ENCODE assay signal across 8 cellular contexts in the genomic region with DNA sequence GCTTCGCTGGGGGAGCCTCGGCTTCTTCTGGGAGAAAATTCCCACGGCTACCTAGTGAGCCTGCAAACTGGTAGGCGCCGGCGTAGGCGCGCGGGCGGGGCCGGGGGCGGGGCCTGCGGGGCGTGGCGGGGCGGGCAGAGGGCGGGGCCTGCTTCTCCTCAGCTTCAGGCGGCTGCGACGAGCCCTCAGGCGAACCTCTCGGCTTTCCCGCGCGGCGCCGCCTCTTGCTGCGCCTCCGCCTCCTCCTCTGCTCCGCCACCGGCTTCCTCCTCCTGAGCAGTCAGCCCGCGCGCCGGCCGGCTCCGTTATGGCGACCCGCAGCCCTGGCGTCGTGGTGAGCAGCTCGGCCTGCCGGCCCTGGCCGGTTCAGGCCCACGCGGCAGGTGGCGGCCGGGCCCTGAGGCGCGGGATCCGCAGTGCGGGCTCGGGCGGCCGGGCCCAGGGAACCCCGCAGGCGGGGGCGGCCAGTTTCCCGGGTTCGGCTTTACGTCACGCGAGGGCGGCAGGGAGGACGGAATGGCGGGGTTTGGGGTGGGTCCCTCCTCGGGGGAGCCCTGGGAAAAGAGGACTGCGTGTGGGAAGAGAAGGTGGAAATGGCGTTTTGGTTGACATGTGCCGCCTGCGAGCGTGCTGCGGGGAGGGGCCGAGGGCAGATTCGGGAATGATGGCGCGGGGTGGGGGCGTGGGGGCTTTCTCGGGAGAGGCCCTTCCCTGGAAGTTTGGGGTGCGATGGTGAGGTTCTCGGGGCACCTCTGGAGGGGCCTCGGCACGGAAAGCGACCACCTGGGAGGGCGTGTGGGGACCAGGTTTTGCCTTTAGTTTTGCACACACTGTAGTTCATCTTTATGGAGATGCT. TPM values are rescaled to one million over a fixed set of nuclear protein-coding genes. Genes with fewer than 3 reads are reported as not detected.
DNase-seq lines count a peak whose midpoint lies in the region; ATAC-seq lines count a peak whose summit lies in the region.

A gene with protein sequence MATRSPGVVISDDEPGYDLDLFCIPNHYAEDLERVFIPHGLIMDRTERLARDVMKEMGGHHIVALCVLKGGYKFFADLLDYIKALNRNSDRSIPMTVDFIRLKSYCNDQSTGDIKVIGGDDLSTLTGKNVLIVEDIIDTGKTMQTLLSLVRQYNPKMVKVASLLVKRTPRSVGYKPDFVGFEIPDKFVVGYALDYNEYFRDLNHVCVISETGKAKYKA (plus strand): TSS at position 161 of the 856 bp plus-strand sequence. CDS start 147 bp downstream, at position 308.

- peak within 1 kb of the TSS; percentile 97 for H3K18ac ChIP-seq in mesendoderm (ENCODE audit: low read length)

- H3K23ac ChIP-seq in mesendoderm (ENCODE audit: low read length), result no peak within 1 kb of the TSS

- H2AK5ac ChIP-seq in mesendoderm (ENCODE audit: low read length), result no peak within 1 kb of the TSS

- H3K36me3 ChIP-seq in BLaER1 treated with 17β-estradiol and CSF1 and Interleukin-3, amounts not matched to agents 10 nM and 100 nM, result no peaks in the 10 kb centered on the region
- no peaks in the 10 kb centered on the region for H3K36me3 ChIP-seq in effector memory CD4-positive, alpha-beta T cell (ENCODE audit: control insufficient read depth, insufficient read depth, low read length)
- H3K36me3 ChIP-seq in mesendoderm (ENCODE audit: control insufficient read depth, insufficient read depth, low read length), result no peaks in the 10 kb centered on the region

- H3K79me1 ChIP-seq in mesendoderm (ENCODE audit: low read length), result no peaks in the 10 kb centered on the region

- peak; percentile 47 for DNase-seq in NCI-H82 treated with DMSO at 0.1 percent for 48 hours (lab: John Stamatoyannopoulos, UW; ENCODE audit: unreplicated experiment)
- DNase-seq in activated CD8-positive, alpha-beta memory T cell treated with anti-CD3 and anti-CD28 coated beads for 4 hours (ENCODE audit: low read depth in 2 of 2), result peak; percentile 52
- DNase-seq in effector memory CD4-positive, alpha-beta T cell, result peak; percentile 64 to 71 (median 70)
- peak; percentile 77 for DNase-seq in mesendoderm
- peak; percentile 36 for DNase-seq in stimulated activated CD8-positive, alpha-beta memory T cell treated with anti-CD3 and anti-CD28 coated beads, Interleukin-12 subunit alpha, Interleukin-12 subunit beta, amount 100 ng/mL, for 24 hours (ENCODE audit: extremely low read depth)

- peak within 1 kb of the TSS; percentile 82 to 92 (median 89) for H3K9ac ChIP-seq in BLaER1 treated with 17β-estradiol and CSF1 and Interleukin-3, amounts not matched to agents 10 nM and 100 nM
- H3K9ac ChIP-seq in mesendoderm (ENCODE audit: low read length), result peak within 1 kb of the TSS; percentile 75

- H3K4me2 ChIP-seq in BLaER1 treated with 17β-estradiol and CSF1 and Interleukin-3, amounts not matched to agents 10 nM and 100 nM, result peak within 1 kb of the TSS; percentile 57 to 81 (median 72)
- H3K4me2 ChIP-seq in mesendoderm (ENCODE audit: low read length), result peak within 1 kb of the TSS; percentile 53

- no peak within 1 kb of the TSS for H2BK15ac ChIP-seq in mesendoderm (replicated peaks; ENCODE audit: low read depth)

- H3K4me1 ChIP-seq in BLaER1 treated with 17β-estradiol and CSF1 and Interleukin-3, amounts not matched to agents 10 nM and 100 nM, result peaks cover 9 to 30% (median 21%) of the 10 kb centered on the region in 10 experiments
- H3K4me1 ChIP-seq in effector memory CD4-positive, alpha-beta T cell (ENCODE audit: control insufficient read depth, insufficient read depth, low read length, poor library complexity, severe bottlenecking), result no peaks in the 10 kb centered on the region
- no peaks in the 10 kb centered on the region for H3K4me1 ChIP-seq in mesendoderm (ENCODE audit: control insufficient read depth, low read depth, low read length)

- no CpG with 5 or more reads among the region's 85 CpGs for WGBS in mesendoderm (ENCODE audit: extremely low coverage, insufficient coverage, low lambda C conversion rate)

- peak within 1 kb of the TSS; percentile 43 for H3K4ac ChIP-seq in mesendoderm (ENCODE audit: low read depth, low read length)

- peak within 1 kb of the TSS; percentile 45 for H2BK120ac ChIP-seq in mesendoderm (ENCODE audit: low read depth, low read length)

- no peaks in the 10 kb centered on the region for H3K9me3 ChIP-seq in BLaER1 treated with 17β-estradiol and CSF1 and Interleukin-3, amounts not matched to agents 10 nM and 100 nM (replicated peaks in 1 of 11)
- no peaks in the 10 kb centered on the region for H3K9me3 ChIP-seq in effector memory CD4-positive, alpha-beta T cell (ENCODE audit: control insufficient read depth, low read length)

- peaks cover 13% of the 10 kb centered on the region for H3K79me2 ChIP-seq in mesendoderm (ENCODE audit: control insufficient read depth, insufficient read depth, low read length)

- peaks cover 50 to 74% (median 66%) of the 10 kb centered on the region in 11 experiments for H3K27me3 ChIP-seq in BLaER1 treated with 17β-estradiol and CSF1 and Interleukin-3, amounts not matched to agents 10 nM and 100 nM
- no peaks in the 10 kb centered on the region for H3K27me3 ChIP-seq in effector memory CD4-positive, alpha-beta T cell (replicated peaks; ENCODE audit: control insufficient read depth, insufficient read depth, low read length, poor library complexity, severe bottlenecking)
- H3K27me3 ChIP-seq in mesendoderm (ENCODE audit: insufficient read depth, low read length, poor library complexity), result no peaks in the 10 kb centered on the region

- H2BK5ac ChIP-seq in mesendoderm (ENCODE audit: low read length), result no peak within 1 kb of the TSS

- H4K20me1 ChIP-seq in BLaER1 treated with 17β-estradiol and CSF1 and Interleukin-3, amounts not matched to agents 10 nM and 100 nM, result peaks cover 0 to 30% (median 0%) of the 10 kb centered on the region in 11 experiments; a peak in 7 of 22 replicates

- H4K8ac ChIP-seq in mesendoderm (ENCODE audit: low read depth, low read length), result no peak within 1 kb of the TSS

- H3K56ac ChIP-seq in mesendoderm (ENCODE audit: low read length), result peak within 1 kb of the TSS; percentile 79

- peak within 1 kb of the TSS; percentile 77 to 92 (median 86); a peak in 21 of 22 replicates for H3K27ac ChIP-seq in BLaER1 treated with 17β-estradiol and CSF1 and Interleukin-3, amounts not matched to agents 10 nM and 100 nM
- peak within 1 kb of the TSS; percentile 60 for H3K27ac ChIP-seq in effector memory CD4-positive, alpha-beta T cell (ENCODE audit: insufficient read depth, low read length, poor library complexity, severe bottlenecking)
- H3K27ac ChIP-seq in mesendoderm (ENCODE audit: low read depth, low read length), result peak within 1 kb of the TSS; percentile 44

- no peak within 1 kb of the TSS for H4K5ac ChIP-seq in mesendoderm (ENCODE audit: low read length)

- peak; percentile 88 for ATAC-seq in GM19328 (IDR thresholded peaks at IDR 0.05; ENCODE audit: unreplicated experiment)
- peak; percentile 86 for ATAC-seq in HG03457 (IDR thresholded peaks at IDR 0.05; ENCODE audit: unreplicated experiment)

- peak within 1 kb of the TSS; percentile 67 to 81 (median 76) for H3K4me3 ChIP-seq in BLaER1 treated with 17β-estradiol and CSF1 and Interleukin-3, amounts not matched to agents 10 nM and 100 nM
- H3K4me3 ChIP-seq in effector memory CD4-positive, alpha-beta T cell (ENCODE audit: insufficient read depth, low read depth, low read length, poor library complexity, severe bottlenecking), result peak within 1 kb of the TSS; percentile 57
- peak within 1 kb of the TSS; percentile 55 for H3K4me3 ChIP-seq in mesendoderm (ENCODE audit: low read length)

RNA-seq across cellular contexts. Expression of the gene that starts here (rescaled TPM):
- polyA plus RNA-seq in mesendoderm (2013, experiment 1 of 2), result 46.7 TPM
- polyA plus RNA-seq in mesendoderm (2013, experiment 2 of 2), result 50.6 TPM

Comparison
In these comparisons a context has a peak if more than half of its experiments do, and no peak if none do; other contexts are left out.
1. Peak in every context shown above with its lines: DNase-seq, ATAC-seq, H3K4me3 ChIP-seq and H3K27ac ChIP-seq.